Comparison of ENCODE assay signal across 19 cellular contexts in genomic region chr9:118693645-118694044, GRCh38.
"Had no signal": no experiment of that assay in that cellular context is flagged by ENCODE, and none has a peak within 500 bp of the region (broad histone marks: within the 10 kb centered on the region; RNA-seq: fewer than 3 reads in every experiment).

No MANE protein-coding gene starts in this region.

- H3K4me3 ChIP-seq: esophagus squamous epithelium, left ventricle myocardium inferior, sigmoid colon had no signal

- H3K27me3 ChIP-seq: esophagus squamous epithelium, foreskin keratinocyte, neutrophil, sigmoid colon had no signal

- DNase-seq: activated CD4-positive, alpha-beta T cell treated with anti-CD3 and anti-CD28 coated beads, Interleukin-2, amount 50 U/mL, for 4 hours; activated CD4-positive, CD25-positive, alpha-beta regulatory T cell treated with anti-CD3 and anti-CD28 coated beads, Interleukin-2, amount 50 U/mL, for 72 hours; activated CD8-positive, alpha-beta memory T cell treated with anti-CD3 and anti-CD28 coated beads, Interleukin-2, amount 10 ng/mL, durations not matched to agents 7 days and 5 days; activated effector memory CD4-positive, alpha-beta T cell treated with anti-CD3 and anti-CD28 coated beads, Interleukin-2, amount 50 U/mL, for 16 hours; activated T-cell treated with anti-CD3 and anti-CD28 coated beads, Interleukin-2, amount 50 U/mL, for 24 hours; esophagus squamous epithelium; left ventricle myocardium inferior; naive B cell; sigmoid colon; stimulated activated CD4-positive, alpha-beta T cell treated with anti-CD3 and anti-CD28 coated beads, Interleukin-12 subunit alpha, Interleukin-12 subunit beta, amount 100 ng/mL, for 4 hours; stimulated activated naive CD4-positive, alpha-beta T cell; substantia nigra; SW 1271 had no signal

- H3K4me1 ChIP-seq: esophagus squamous epithelium, foreskin keratinocyte, left ventricle myocardium inferior, sigmoid colon had no signal

- FAIRE-seq: bronchial epithelial cell, endometrium, keratinocyte had no signal

- H3K36me3 ChIP-seq: esophagus squamous epithelium, left ventricle myocardium inferior, neutrophil, sigmoid colon had no signal

- ATAC-seq: activated CD8-positive, alpha-beta memory T cell treated with anti-CD3 and anti-CD28 coated beads, Interleukin-2, amount 10 ng/mL, durations not matched to agents 7 days and 5 days; activated naive CD4-positive, alpha-beta T cell treated with anti-CD3 and anti-CD28 coated beads, Interleukin-2, amount 50 U/mL, for 72 hours; foreskin keratinocyte had no signal

- H3K27ac ChIP-seq: esophagus squamous epithelium, foreskin keratinocyte, left ventricle myocardium inferior, neutrophil, sigmoid colon had no signal

- H3K9me3 ChIP-seq: esophagus squamous epithelium, left ventricle myocardium inferior, neutrophil had no signal
